ENCODE assay signal across 8 cellular contexts in genomic region chr22:41382098-41382578, GRCh38. TPM values are rescaled to one million over a fixed set of nuclear protein-coding genes. Genes with fewer than 3 reads are reported as not detected.
DNase-seq lines count a peak whose midpoint lies in the region; ATAC-seq and TF ChIP-seq lines count a peak whose summit lies in the region.

No MANE protein-coding gene starts in this region.

- POLR2A ChIA-PET in CD4-positive, alpha-beta T cell (lab: Charles Lee), result interaction anchor here (0.6 to 4.7 kb wide), 29 partner anchors 7 to 1338 kb away, joined by 3 to 66 read pairs (median 7); partner anchors contain the start of genes ACO2, CCDC134, DESI1 and EP300

- TF ChIP-seq CTCF in CD4-positive, alpha-beta T cell (IDR thresholded peaks at IDR 0.05), result no peak
- TF ChIP-seq CTCF in WI38 (IDR thresholded peaks at IDR 0.05; ENCODE audit: low read depth, low read length) (no peak), cardiac fibroblast (IDR thresholded peaks at IDR 0.05; ENCODE audit: low read depth, low read length) (no peak)

- intact Hi-C loops in CD4-positive, alpha-beta T cell (cut with DNase I, micrococcal nuclease), result loop anchor here (5.0 kb wide), 3 partner anchors 80 to 525 kb away; partner anchors contain the start of genes L3MBTL2 (in 1 of the 2), ST13 (in 1 of the 2), XPNPEP3 (in 1 of the 2) and ZC3H7B (in 1 of the 2)

- no peaks in the 10 kb centered on the region for H3K9me3 Mint-ChIP-seq in CD4-positive, alpha-beta T cell

- peak overlapping the region; percentile 99 for H3K27ac Mint-ChIP-seq in CD4-positive, alpha-beta T cell

- DNase-seq in CD4-positive, alpha-beta T cell, result peak; percentile 28 to 67 (median 53)
- peak; percentile 46 for DNase-seq in HK-2 (ENCODE audit: unreplicated experiment)
- DNase-seq in cardiac fibroblast (ENCODE audit: low read depth in 2 of 2), result peak; percentile 25 to 59
- peak; percentile 86 for DNase-seq in islet precursor cell
- DNase-seq in stimulated activated CD4-positive, alpha-beta T cell treated with anti-CD3 and anti-CD28 coated beads, Interleukin-15, amount 100 ng/mL, for 24 hours, result peak; percentile 73
- no peak for DNase-seq in inferior parietal cortex (ENCODE audit: extremely low spot score)

- H3K4me1 Mint-ChIP-seq in CD4-positive, alpha-beta T cell (ENCODE audit: low read depth), result peaks cover 31% of the 10 kb centered on the region

- no peaks in the 10 kb centered on the region for H3K9me3 ChIP-seq in CD4-positive, alpha-beta T cell (ENCODE audit: control insufficient read depth, low read length)

- H3K4me3 Mint-ChIP-seq in CD4-positive, alpha-beta T cell, result peak overlapping the region; percentile 98

- H3K27ac ChIP-seq in CD4-positive, alpha-beta T cell (ENCODE audit: low read depth, low read length), result peak overlapping the region; percentile 78

- peak; percentile 33 for ATAC-seq in CD4-positive, alpha-beta T cell (ENCODE audit: poor library complexity)
- ATAC-seq in GM19438 (IDR thresholded peaks at IDR 0.05; ENCODE audit: low read depth, unreplicated experiment), result peak; percentile 26

- no peaks in the 10 kb centered on the region for H3K27me3 Mint-ChIP-seq in CD4-positive, alpha-beta T cell

- H3K4me3 ChIP-seq in WI38 (ENCODE audit: low read depth, low read length) (peak overlapping the region; percentile 76), cardiac fibroblast (replicated peaks in 1 of 2; ENCODE audit: low read depth in 2 of 2, low read length in 2 of 2) (peak overlapping the region; percentile 68 to 69)

- CTCF ChIA-PET in CD4-positive, alpha-beta T cell (lab: Charles Lee), result interaction anchor here (1.0 to 2.5 kb wide), 5 partner anchors 22 to 151 kb away, joined by 3 to 8 read pairs (median 5); partner anchors contain the start of genes PHF5A and ZC3H7B

- H3K27me3 ChIP-seq in CD4-positive, alpha-beta T cell (ENCODE audit: control insufficient read depth, insufficient read depth, low read length), result no peaks in the 10 kb centered on the region

- peaks cover 6% of the 10 kb centered on the region for H3K36me3 Mint-ChIP-seq in CD4-positive, alpha-beta T cell (ENCODE audit: low read depth)

RNA-seq across cellular contexts. Expression of gene TEF, which starts 0.4 kb away (rescaled TPM):
- total RNA-seq in CD4-positive, alpha-beta T cell, result 1 to 10 TPM; 2.4 to 2.6 TPM
